In the genomic region with DNA sequence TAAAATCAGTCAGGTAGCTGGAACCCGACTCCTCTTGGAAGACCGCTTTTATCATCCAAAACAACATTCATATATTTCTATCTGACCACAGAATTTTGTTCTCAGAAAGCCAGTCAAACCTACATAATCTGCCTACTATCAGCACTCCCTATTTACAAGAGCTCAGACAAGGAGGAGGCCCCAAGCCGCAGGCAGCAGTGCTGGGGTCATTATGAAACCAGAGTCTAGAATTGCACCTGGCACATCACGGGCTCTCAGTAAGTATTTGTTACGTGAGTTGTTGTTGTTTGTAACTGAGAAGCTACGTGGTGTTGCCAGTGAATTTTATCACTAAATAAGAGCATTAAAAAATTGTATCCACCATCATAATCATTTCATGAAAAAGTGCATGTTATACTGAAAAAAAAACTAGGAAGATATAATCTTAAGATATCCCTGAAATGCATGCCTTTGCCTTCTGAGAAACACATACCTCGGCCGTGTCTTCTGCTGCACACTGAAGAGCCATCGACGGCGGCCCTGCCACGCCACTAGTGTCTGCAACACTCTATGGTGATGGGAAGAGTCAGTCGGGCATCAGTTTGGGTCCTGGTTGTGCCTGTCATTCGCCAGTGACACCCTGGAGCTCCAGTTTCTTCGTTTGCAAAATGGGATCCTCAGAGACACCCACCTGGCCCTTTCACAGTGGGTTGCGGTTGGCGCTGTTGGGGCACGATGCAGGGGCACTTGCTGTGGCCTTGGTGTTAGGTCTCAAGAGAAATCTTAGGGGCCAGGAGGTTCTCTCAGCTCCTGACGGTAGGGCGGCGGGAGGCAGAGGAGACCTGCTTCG, we compare ENCODE assay signal across 19 cellular contexts.
DNase-seq lines count a peak whose midpoint lies in the region; ATAC-seq, FAIRE-seq and TF ChIP-seq lines count a peak whose summit lies in the region.
"Had no signal": no experiment of that assay in that cellular context is flagged by ENCODE, and none has a peak within 500 bp of the region (broad histone marks: within the 10 kb centered on the region; RNA-seq: fewer than 3 reads in every experiment).

No MANE protein-coding gene starts in this region.

- peak overlapping the region; percentile 14 for H3K14ac ChIP-seq in neuronal stem cell (ENCODE audit: low read length)

- H3K27ac ChIP-seq in KMS-11 (peak overlapping the region; percentile 93), GM12878 (ENCODE audit: control insufficient read depth, insufficient read depth) (no peak overlapping the region), neuronal stem cell (replicated peaks; ENCODE audit: low read length) (no peak overlapping the region)

- H3K36me3 ChIP-seq in KMS-11 (ENCODE audit: insufficient read depth) (no peaks in the 10 kb centered on the region), GM12878 (ENCODE audit: control insufficient read depth in 2 of 2, insufficient read depth in 2 of 2, low read length in 1 of 2) (no peaks in the 10 kb centered on the region), neuronal stem cell (replicated peaks in 1 of 2; ENCODE audit: control insufficient read depth in 2 of 2, insufficient read depth in 2 of 2, low read length in 2 of 2) (no peaks in the 10 kb centered on the region)
- H3K36me3 ChIP-seq: BE2C had no signal

- TF ChIP-seq CTCF in KMS-11 (conservative IDR thresholded peaks at IDR 0.05; ENCODE audit: low read depth, low read length) (no peak), GM12878 (IDR thresholded peaks at IDR 0.05 in 2 of 3, conservative IDR thresholded peaks at IDR 0.05 in 1 of 3; ENCODE audit: control insufficient read depth in 2 of 3, extremely low read depth in 1 of 3, insufficient read depth in 1 of 3, low read depth in 3 of 3, low read length in 3 of 3) (no peak)

- DNase-seq in NCI-H1436 (lab: John Stamatoyannopoulos, UW) (peak; percentile 26), NCI-H1436 treated with DMSO at 0.1 percent for 48 hours (lab: John Stamatoyannopoulos, UW) (no peak), GM12878 (ENCODE audit: low read depth, low spot score) (no peak), neuronal stem cell (ENCODE audit: low spot score) (no peak), HPDE6-E6E7 (ENCODE audit: extremely low spot score) (no peak), hypothalamus (lab: John Stamatoyannopoulos, UW) (no peak)
- DNase-seq in activated CD8-positive, alpha-beta memory T cell treated with anti-CD3 and anti-CD28 coated beads, Interleukin-2, amount 10 ng/mL, durations not matched to agents 7 days and 5 days = no peak
- DNase-seq: 8988T; BE2C; Calu3; CD4-positive, alpha-beta T cell; KBM-7; NCI-H1048; NCI-H187; NCI-H2227 treated with DMSO at 0.1 percent for 48 hours; NK-92 treated with Interleukin-12 subunit alpha and Interleukin-12 subunit beta, amount 100 ng/mL, for 24 hours; SIG-M5 had no signal

- H2BK12ac ChIP-seq in neuronal stem cell (ENCODE audit: low read length) = no peak overlapping the region

- H3K18ac ChIP-seq in neuronal stem cell (ENCODE audit: low read length) = peak overlapping the region; percentile 50

- H2AK5ac ChIP-seq in neuronal stem cell (ENCODE audit: low read depth, low read length) = peak overlapping the region; percentile 47

- H3K36me3 Mint-ChIP-seq in activated CD8-positive, alpha-beta memory T cell treated with anti-CD3 and anti-CD28 coated beads, Interleukin-2, amount 10 ng/mL, durations not matched to agents 7 days and 5 days = no peaks in the 10 kb centered on the region

- intact Hi-C loops in GM12878 (cut with micrococcal nuclease; ENCODE audit: unreplicated experiment) = no loop called here

- peak overlapping the region; percentile 35 for H2BK15ac ChIP-seq in neuronal stem cell (ENCODE audit: low read length)

- H2BK120ac ChIP-seq in neuronal stem cell (ENCODE audit: low read depth, low read length) = no peak overlapping the region

- no peak overlapping the region for H2BK5ac ChIP-seq in neuronal stem cell (ENCODE audit: low read length)

- H3K23ac ChIP-seq in neuronal stem cell (ENCODE audit: low read depth, low read length, poor library complexity) = no peak overlapping the region

- H3K27me3 Mint-ChIP-seq in activated CD8-positive, alpha-beta memory T cell treated with anti-CD3 and anti-CD28 coated beads, Interleukin-2, amount 10 ng/mL, durations not matched to agents 7 days and 5 days = no peaks in the 10 kb centered on the region
- H3K27me3 Mint-ChIP-seq: CD4-positive, alpha-beta T cell had no signal

- H4K91ac ChIP-seq in neuronal stem cell (ENCODE audit: low read depth, low read length, poor library complexity) = peak overlapping the region; percentile 96

- H4K20me1 ChIP-seq in KMS-11 (ENCODE audit: insufficient read depth) = no peaks in the 10 kb centered on the region
- H4K20me1 ChIP-seq in GM12878 (ENCODE audit: control insufficient read depth, insufficient read depth) = no peaks in the 10 kb centered on the region

- H3K4me3 Mint-ChIP-seq in activated CD8-positive, alpha-beta memory T cell treated with anti-CD3 and anti-CD28 coated beads, Interleukin-2, amount 10 ng/mL, durations not matched to agents 7 days and 5 days = no peak overlapping the region
- H3K4me3 Mint-ChIP-seq: CD4-positive, alpha-beta T cell; T-helper 1 cell treated with Interleukin-12 subunit alpha and Interleukin-12 subunit beta and Interleukin-4 antibody, amounts not matched to agents 30 μg/mL and 1 μg/mL, for 36 hours had no signal

- H3K4me1 ChIP-seq in KMS-11 (ENCODE audit: low read depth, poor library complexity, severe bottlenecking) (peaks cover 75% of the 10 kb centered on the region), GM12878 (ENCODE audit: control insufficient read depth, insufficient read depth, low read length) (0 out of 2 replicates have a peak, but pooled peaks cover 2% of the 10 kb centered on the region), neuronal stem cell (ENCODE audit: control insufficient read depth in 2 of 2, insufficient read depth in 1 of 2, low read depth in 1 of 2, low read length in 2 of 2) (peaks cover 7% of the 10 kb centered on the region in 2 donors)

- H3K4me3 ChIP-seq in KMS-11 (IDR thresholded peaks at IDR 0.05; ENCODE audit: insufficient read depth, low read depth, low read length) = no peak overlapping the region
- no peak overlapping the region for H3K4me3 ChIP-seq in GM12878
- no peak overlapping the region for H3K4me3 ChIP-seq in neuronal stem cell (ENCODE audit: low read length in 2 of 2)

- POLR2A ChIA-PET in GM12878 (lab: Charles Lee) = no interaction called here

- no TSS peak for BruUV-seq in GM12878 (replicated peaks; lab: Mats Ljungman, UMichigan)

- no peaks in the 10 kb centered on the region for H3K27me3 ChIP-seq in KMS-11 (ENCODE audit: insufficient read depth, low read depth)
- H3K27me3 ChIP-seq in GM12878 (replicated peaks in 1 of 2; ENCODE audit: control insufficient read depth in 2 of 2, insufficient read depth in 2 of 2, low read length in 1 of 2) = no peaks in the 10 kb centered on the region
- no peaks in the 10 kb centered on the region for H3K27me3 ChIP-seq in neuronal stem cell (ENCODE audit: control insufficient read depth in 3 of 3, insufficient read depth in 3 of 3, low read depth in 1 of 3, low read length in 3 of 3)
- H3K27me3 ChIP-seq: BE2C had no signal

- 40% methylated on average over 22 of the region's 22 CpGs for WGBS in GM12878 (ENCODE audit: insufficient coverage, insufficient replicate concordance, low lambda C conversion rate, missing lambda C conversion rate)
- no CpG with 5 or more reads among the region's 22 CpGs for WGBS in neuronal stem cell (ENCODE audit: extremely low coverage in 2 of 2, insufficient read length in 2 of 2, insufficient replicate concordance in 1 of 2), 2 donors

- H3K4ac ChIP-seq in neuronal stem cell (ENCODE audit: low read length) = no peak overlapping the region

- RAD21 ChIA-PET in GM12878 (lab: Charles Lee; ENCODE audit: unreplicated experiment) = no interaction called here

- H3K9me3 ChIP-seq in GM12878 (replicated peaks; ENCODE audit: control insufficient read depth, insufficient read depth, low read length) = no peaks in the 10 kb centered on the region
- peaks cover 0 to 2% of the 10 kb centered on the region in 2 donors for H3K9me3 ChIP-seq in neuronal stem cell (replicated peaks in 1 of 2; ENCODE audit: control insufficient read depth in 2 of 2, insufficient read depth in 1 of 2, low read depth in 1 of 2, low read length in 2 of 2)
- H3K9me3 ChIP-seq: BE2C had no signal

- H3K79me1 ChIP-seq in neuronal stem cell (ENCODE audit: low read depth, low read length) = no peaks in the 10 kb centered on the region

- no peak for TF ChIP-seq EP300 in GM12878 (IDR thresholded peaks at IDR 0.05; ENCODE audit: borderline replicate concordance in 1 of 2, control insufficient read depth in 1 of 2, low read depth in 2 of 2, low read length in 2 of 2)

- H3K4me2 ChIP-seq in KMS-11 = peak overlapping the region; percentile 78
- H3K4me2 ChIP-seq in GM12878 (ENCODE audit: control insufficient read depth, insufficient read depth) = no peak overlapping the region
- no peak overlapping the region for H3K4me2 ChIP-seq in neuronal stem cell (ENCODE audit: insufficient read depth, low read length, poor library complexity, severe bottlenecking)

- in situ Hi-C loops in GM12878 (cut with MboI) = no loop called here

- no peaks in the 10 kb centered on the region for H3K79me2 ChIP-seq in KMS-11 (ENCODE audit: insufficient read depth, low read depth)
- H3K79me2 ChIP-seq in GM12878 (ENCODE audit: control insufficient read depth, insufficient read depth, low read length) = no peaks in the 10 kb centered on the region

- TF ChIP-seq POLR2A in GM12878 (IDR thresholded peaks at IDR 0.05; ENCODE audit: low read depth, low read length) = no peak

- H3K9ac ChIP-seq in KMS-11 (peak overlapping the region; percentile 49; the same call in 1 of the 2 replicates), GM12878 (ENCODE audit: control insufficient read depth, insufficient read depth, low read length) (no peak overlapping the region), neuronal stem cell (ENCODE audit: low read depth, low read length, poor library complexity) (no peak overlapping the region)

- ATAC-seq in GM12878 = no peak
- no peak for ATAC-seq in activated CD8-positive, alpha-beta memory T cell treated with anti-CD3 and anti-CD28 coated beads, Interleukin-2, amount 10 ng/mL, durations not matched to agents 7 days and 5 days

- SMC1A ChIA-PET in GM12878 (lab: Charles Lee; ENCODE audit: uncharacterized antibody, unreplicated experiment) = no interaction called here

- no peak for FAIRE-seq in GM12878 (lab: Jason Lieb, UNC)

- no peak overlapping the region for H4K8ac ChIP-seq in neuronal stem cell (ENCODE audit: low read depth, low read length)

- H2AFZ ChIP-seq in KMS-11 (ENCODE audit: low read depth) (no peak overlapping the region; the same call in 1 of the 2 replicates), GM12878 (ENCODE audit: control insufficient read depth, low read depth, low read length) (no peak overlapping the region), neuronal stem cell (ENCODE audit: low read length) (peak overlapping the region; percentile 45)

- CTCF ChIA-PET in GM12878 (lab: Yijun Ruan, JAX) = no interaction called here
- CTCF ChIA-PET in activated CD8-positive, alpha-beta memory T cell treated with anti-CD3 and anti-CD28 coated beads, Interleukin-2, amount 10 ng/mL, durations not matched to agents 7 days and 5 days (lab: Charles Lee) = no interaction called here

- TF ChIP-seq RAD21 in GM12878 (IDR thresholded peaks at IDR 0.05; ENCODE audit: insufficient read depth, low read depth, low read length) = no peak

- H3K27ac Mint-ChIP-seq in activated CD8-positive, alpha-beta memory T cell treated with anti-CD3 and anti-CD28 coated beads, Interleukin-2, amount 10 ng/mL, durations not matched to agents 7 days and 5 days = no peak overlapping the region
- H3K27ac Mint-ChIP-seq: CD4-positive, alpha-beta T cell; T-helper 1 cell treated with Interleukin-12 subunit alpha and Interleukin-12 subunit beta and Interleukin-4 antibody, amounts not matched to agents 30 μg/mL and 1 μg/mL, for 36 hours had no signal

- no peaks in the 10 kb centered on the region for H3K9me3 Mint-ChIP-seq in activated CD8-positive, alpha-beta memory T cell treated with anti-CD3 and anti-CD28 coated beads, Interleukin-2, amount 10 ng/mL, durations not matched to agents 7 days and 5 days (ENCODE audit: low read depth)
- H3K9me3 Mint-ChIP-seq: CD4-positive, alpha-beta T cell; T-helper 1 cell treated with Interleukin-12 subunit alpha and Interleukin-12 subunit beta and Interleukin-4 antibody, amounts not matched to agents 30 μg/mL and 1 μg/mL, for 36 hours had no signal

- H3K4me1 Mint-ChIP-seq in activated CD8-positive, alpha-beta memory T cell treated with anti-CD3 and anti-CD28 coated beads, Interleukin-2, amount 10 ng/mL, durations not matched to agents 7 days and 5 days = no peaks in the 10 kb centered on the region
